2 cellular contexts compared by ENCODE assay signal in genomic region chr3:185714085-185714484, GRCh38.
TF ChIP-seq lines count a peak whose summit lies in the region.

No MANE protein-coding gene starts in this region.

TF ChIP-seq in HepG2, 621 proteins besides CTCF, POLR2A, EP300 and RAD21:
- TF ChIP-seq ZNF20 (CRISPR knock-in tag; IDR thresholded peaks at IDR 0.05): no peak
- no peak for TF ChIP-seq ZNF550 (CRISPR knock-in tag; IDR thresholded peaks at IDR 0.05; ENCODE audit: borderline replicate concordance)
- TF ChIP-seq ELF1 (CRISPR knock-in tag; IDR thresholded peaks at IDR 0.05): no peak
- TF ChIP-seq SMARCE1 (IDR thresholded peaks at IDR 0.05; ENCODE audit: borderline replicate concordance): no peak
- no peak for TF ChIP-seq TRIM22 (IDR thresholded peaks at IDR 0.05)
- no peak for TF ChIP-seq MXI1 (IDR thresholded peaks at IDR 0.05; ENCODE audit: borderline replicate concordance, low read depth, low read length)

TF ChIP-seq in K562, 482 proteins besides CTCF, POLR2A, EP300 and RAD21:
- peak; percentile 17 for TF ChIP-seq ZNF146 (CRISPR knock-in tag; IDR thresholded peaks at IDR 0.05; ENCODE audit: unreplicated experiment)
- no peak for TF ChIP-seq SRF (CRISPR knock-in tag; IDR thresholded peaks at IDR 0.05)
- TF ChIP-seq POLR3G (IDR thresholded peaks at IDR 0.05; ENCODE audit: extremely low read depth, insufficient read length, insufficient replicate concordance): no peak
